In the genomic region with DNA sequence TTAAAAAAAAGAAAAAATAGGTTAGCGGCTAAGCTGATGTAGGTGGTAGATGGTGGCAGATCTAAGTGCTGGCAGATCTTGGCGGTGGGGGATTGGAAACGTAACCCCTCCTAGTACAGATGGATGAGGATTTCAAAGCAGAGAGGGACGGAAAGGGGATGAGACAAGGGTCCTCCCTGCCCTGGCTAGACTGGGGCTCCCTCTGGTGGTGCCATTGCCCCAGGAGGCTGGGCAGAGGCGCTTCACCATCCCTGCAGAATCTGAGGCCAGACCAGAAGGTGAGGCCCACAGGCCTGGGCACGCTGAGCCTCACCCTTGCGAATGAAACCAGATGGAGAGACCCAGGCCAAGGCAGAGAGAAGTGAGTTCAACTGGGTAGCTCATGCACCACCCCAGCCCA, we compare ENCODE assay signal across 9 cellular contexts. TPM values are rescaled to one million over a fixed set of nuclear protein-coding genes. Genes with fewer than 3 reads are reported as not detected.
A peak's percentile ranks its signal among the peaks of the same experiment; 100 is the strongest.
DNase-seq lines count a peak whose midpoint lies in the region; TF ChIP-seq lines count a peak whose summit lies in the region.
"Had no signal": no experiment of that assay in that cellular context is flagged by ENCODE, and none has a peak within 500 bp of the region (broad histone marks: within the 10 kb centered on the region; RNA-seq: fewer than 3 reads in every experiment).

No MANE protein-coding gene starts in this region.

- H3K4me3 Mint-ChIP-seq in glutamatergic neuron (ENCODE audit: unreplicated experiment), result no peak overlapping the region

- DNase-seq in BE2C (peak; percentile 67), RPMI8226 (peak; percentile 53), glutamatergic neuron (peak; percentile 54), vagina (ENCODE audit: extremely low spot score in 2 of 2) (no peak), anterior cingulate cortex (lab: John Stamatoyannopoulos, UW) (no peak)
- DNase-seq in effector memory CD4-positive, alpha-beta T cell, result no peak
- DNase-seq in activated CD8-positive, alpha-beta memory T cell treated with anti-CD3 and anti-CD28 coated beads, Interleukin-2, amount 50 U/mL, for 48 hours, result no peak
- DNase-seq: activated naive CD4-positive, alpha-beta T cell had no signal

- H3K4me1 Mint-ChIP-seq in glutamatergic neuron (ENCODE audit: low read depth, unreplicated experiment), result peaks cover 6% of the 10 kb centered on the region

- H3K27ac ChIP-seq in effector memory CD4-positive, alpha-beta T cell (ENCODE audit: insufficient read depth, low read length, poor library complexity, severe bottlenecking), result no peak overlapping the region
- no peak overlapping the region for H3K27ac ChIP-seq in vagina

- H3K4me3 ChIP-seq in BE2C (ENCODE audit: low read depth, low read length) (no peak overlapping the region), vagina (no peak overlapping the region)
- H3K4me3 ChIP-seq in effector memory CD4-positive, alpha-beta T cell (ENCODE audit: insufficient read depth, low read depth, low read length, poor library complexity, severe bottlenecking), result no peak overlapping the region

- H3K9me3 Mint-ChIP-seq in glutamatergic neuron (ENCODE audit: unreplicated experiment), result no peaks in the 10 kb centered on the region

- H3K4me1 ChIP-seq in BE2C, result peaks cover 6% of the 10 kb centered on the region
- H3K4me1 ChIP-seq in effector memory CD4-positive, alpha-beta T cell (ENCODE audit: control insufficient read depth, insufficient read depth, low read length, poor library complexity, severe bottlenecking), result peaks cover 8% of the 10 kb centered on the region
- peaks cover 13% of the 10 kb centered on the region for H3K4me1 ChIP-seq in vagina

- H3K27me3 Mint-ChIP-seq in glutamatergic neuron (ENCODE audit: unreplicated experiment), result peaks cover 10% of the 10 kb centered on the region

- no peak overlapping the region for H3K27ac Mint-ChIP-seq in glutamatergic neuron (ENCODE audit: unreplicated experiment)

- intact Hi-C loops in vagina (cut with DNase I), result no loop called here

- no peak for TF ChIP-seq POLR2A in vagina (IDR thresholded peaks at IDR 0.05)

- H3K36me3 ChIP-seq in BE2C (no peaks in the 10 kb centered on the region), vagina (no peaks in the 10 kb centered on the region)
- H3K36me3 ChIP-seq in effector memory CD4-positive, alpha-beta T cell (ENCODE audit: control insufficient read depth, insufficient read depth, low read length), result no peaks in the 10 kb centered on the region

- no peaks in the 10 kb centered on the region for H3K36me3 Mint-ChIP-seq in glutamatergic neuron (ENCODE audit: unreplicated experiment)

- TF ChIP-seq CTCF in BE2C (IDR thresholded peaks at IDR 0.05; ENCODE audit: low read depth, low read length), result peak; percentile 74
- TF ChIP-seq CTCF in GM12872 (IDR thresholded peaks at IDR 0.05; ENCODE audit: insufficient read depth, low read depth, low read length), result peak; percentile 61
- no peak for TF ChIP-seq CTCF in glutamatergic neuron (IDR thresholded peaks at IDR 0.05; ENCODE audit: partially characterized antibody, unreplicated experiment)
- no peak for TF ChIP-seq CTCF in vagina (IDR thresholded peaks at IDR 0.05)

- H3K9me3 ChIP-seq in BE2C, result no peaks in the 10 kb centered on the region
- no peaks in the 10 kb centered on the region for H3K9me3 ChIP-seq in effector memory CD4-positive, alpha-beta T cell (ENCODE audit: control insufficient read depth, low read length)
- no peaks in the 10 kb centered on the region for H3K9me3 ChIP-seq in vagina

- H3K27me3 ChIP-seq in BE2C (peaks cover 5% of the 10 kb centered on the region; the same call in 1 of the 2 replicates), vagina (no peaks in the 10 kb centered on the region)
- no peaks in the 10 kb centered on the region for H3K27me3 ChIP-seq in effector memory CD4-positive, alpha-beta T cell (replicated peaks; ENCODE audit: control insufficient read depth, insufficient read depth, low read length, poor library complexity, severe bottlenecking)

RNA-seq across cellular contexts. Expression of gene PLEKHA6, which starts 7.0 kb away (rescaled TPM):
- polyA plus RNA-seq in BE2C (2012; ENCODE audit: insufficient read depth, insufficient read length, low read depth), result 47.9 TPM
- total RNA-seq in glutamatergic neuron (ENCODE audit: unreplicated experiment) (72.7 TPM), vagina (15.0 TPM)

RNA-seq across cellular contexts. Expression of gene PPP1R15B, which starts 44.9 kb away (rescaled TPM):
- 30.8 TPM for polyA plus RNA-seq in BE2C (2012; ENCODE audit: insufficient read depth, insufficient read length, low read depth)
- total RNA-seq in glutamatergic neuron (ENCODE audit: unreplicated experiment) (45.3 TPM), vagina (42.0 TPM)

Comparison
In these comparisons a context has a peak if more than half of its experiments do, and no peak if none do; other contexts are left out.
1. DNase-seq: peak in BE2C (single experiment), RPMI8226 (single experiment) and glutamatergic neuron (single experiment); none in effector memory CD4-positive, alpha-beta T cell (0 of 3), vagina (0 of 2), activated CD8-positive, alpha-beta memory T cell treated with anti-CD3 and anti-CD28 coated beads, Interleukin-2, amount 50 U/mL, for 48 hours (single experiment) and anterior cingulate cortex (0 of 58).
2. CTCF ChIP-seq: peak in BE2C (single experiment) and GM12872 (single experiment); none in glutamatergic neuron (single experiment) and vagina (0 of 3).